Comparison of ENCODE assay signal across 17 cellular contexts in the genomic region with DNA sequence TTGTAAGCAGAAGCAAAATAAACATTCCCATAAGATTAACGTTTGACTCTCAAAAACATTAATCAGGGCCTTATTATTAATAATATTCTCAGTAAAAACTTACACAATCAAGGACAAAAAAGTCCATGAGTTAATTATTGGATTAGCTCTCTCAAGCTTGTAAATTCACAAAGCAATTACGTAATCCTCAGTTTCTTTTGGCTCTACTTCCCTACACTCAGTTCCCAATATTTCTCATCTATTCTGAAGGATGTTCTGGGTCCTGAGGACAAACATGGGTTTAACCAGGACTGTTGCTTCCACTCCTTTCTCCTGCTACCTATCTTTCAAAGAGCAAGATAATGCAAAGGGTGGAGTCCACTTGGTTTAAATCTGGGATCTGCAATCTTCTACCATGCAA. TPM values are rescaled to one million over a fixed set of nuclear protein-coding genes. Genes with fewer than 3 reads are reported as not detected.
DNase-seq lines count a peak whose midpoint lies in the region; ATAC-seq, FAIRE-seq and TF ChIP-seq lines count a peak whose summit lies in the region.
"Had no signal": no experiment of that assay in that cellular context is flagged by ENCODE, and none has a peak within 500 bp of the region (broad histone marks: within the 10 kb centered on the region; RNA-seq: fewer than 3 reads in every experiment).

No MANE protein-coding gene starts in this region.

- H3K27ac ChIP-seq in heart left ventricle, result no peak overlapping the region
- H3K27ac ChIP-seq in astrocyte (ENCODE audit: low read depth, low read length), result no peak overlapping the region
- no peak overlapping the region for H3K27ac ChIP-seq in aorta (ENCODE audit: low read depth in 1 of 2, low read length in 2 of 2)
- H3K27ac ChIP-seq: C4-2B had no signal

- no peak for DNase-seq in left ventricle myocardium superior
- no peak for DNase-seq in heart left ventricle
- DNase-seq in astrocyte (ENCODE audit: low read depth), result no peak
- DNase-seq in iris pigment epithelial cell (ENCODE audit: low read depth), result peak; percentile 9
- no peak for DNase-seq in aorta
- DNase-seq in NCI-H1930 (lab: John Stamatoyannopoulos, UW), result no peak
- no peak for DNase-seq in LoVo (ENCODE audit: low spot score)
- DNase-seq: COR-L47, Karpas-422, NCI-H1436 treated with DMSO at 0.1 percent for 48 hours, NCI-H2107, NCI-H69, SHP77 treated with DMSO at 0.1 percent for 48 hours had no signal

- no peaks in the 10 kb centered on the region for H4K20me1 ChIP-seq in astrocyte (ENCODE audit: insufficient read depth, low read length)

- no peaks in the 10 kb centered on the region for H3K27me3 Mint-ChIP-seq in astrocyte (ENCODE audit: low read depth, unreplicated experiment)

- H2AFZ ChIP-seq in astrocyte (ENCODE audit: low read depth, low read length), result no peak overlapping the region

- H3K4me1 Mint-ChIP-seq in astrocyte (ENCODE audit: low read depth, unreplicated experiment), result peaks cover 1% of the 10 kb centered on the region

- no peaks in the 10 kb centered on the region for H3K79me2 ChIP-seq in astrocyte (ENCODE audit: insufficient read depth, low read length)

- WGBS in heart left ventricle, 4 donors, result 60 to 75% (median 66%) methylated on average over 2 of the region's 2 CpGs
- 6% methylated on average over 2 of the region's 2 CpGs for WGBS in aorta, 2 donors

- H3K9ac ChIP-seq in astrocyte (ENCODE audit: low read length), result no peak overlapping the region

- TF ChIP-seq POLR2A in heart left ventricle (IDR thresholded peaks at IDR 0.05), result no peak

- H3K4me3 Mint-ChIP-seq in astrocyte (ENCODE audit: unreplicated experiment), result no peak overlapping the region

- H3K27me3 ChIP-seq in heart left ventricle (no peaks in the 10 kb centered on the region), astrocyte (ENCODE audit: insufficient read depth, low read length) (no peaks in the 10 kb centered on the region), aorta (ENCODE audit: control insufficient read depth in 1 of 2, insufficient read depth in 2 of 2, low read length in 1 of 2) (no peaks in the 10 kb centered on the region)

- peak; percentile 38 for ATAC-seq in left ventricle myocardium superior
- ATAC-seq in heart left ventricle, result no peak
- ATAC-seq in aorta (ENCODE audit: low FRiP score), result peak; percentile 64
- no peak for ATAC-seq in GM21526 (IDR thresholded peaks at IDR 0.05; ENCODE audit: low FRiP score, unreplicated experiment)

- H3K9me3 ChIP-seq in heart left ventricle (no peaks in the 10 kb centered on the region), astrocyte (ENCODE audit: insufficient read depth, low read depth, low read length) (no peaks in the 10 kb centered on the region), aorta (ENCODE audit: control insufficient read depth, low read length) (no peaks in the 10 kb centered on the region)
- H3K9me3 ChIP-seq: HAP-1 had no signal

- H3K4me3 ChIP-seq in heart left ventricle (no peak overlapping the region), astrocyte (ENCODE audit: insufficient read depth, low read depth, low read length) (no peak overlapping the region), aorta (ENCODE audit: low read length in 2 of 2) (no peak overlapping the region)
- H3K4me3 ChIP-seq: HAP-1 had no signal

- H3K36me3 Mint-ChIP-seq in astrocyte (ENCODE audit: low read depth, unreplicated experiment), result peaks cover under 1% of the 10 kb centered on the region

- H3K36me3 ChIP-seq in heart left ventricle (no peaks in the 10 kb centered on the region), astrocyte (ENCODE audit: insufficient read depth, low read length) (no peaks in the 10 kb centered on the region), aorta (ENCODE audit: control insufficient read depth in 1 of 2, insufficient read depth in 2 of 2, low read length in 1 of 2) (no peaks in the 10 kb centered on the region)
- H3K36me3 ChIP-seq: HAP-1 had no signal

- H3K27ac Mint-ChIP-seq in astrocyte (ENCODE audit: unreplicated experiment), result no peak overlapping the region

- no peaks in the 10 kb centered on the region for H3K9me3 Mint-ChIP-seq in astrocyte (ENCODE audit: unreplicated experiment)

- intact Hi-C loops in left ventricle myocardium superior (cut with micrococcal nuclease), result no loop called here
- intact Hi-C loops in heart left ventricle (cut with DNase I), result no loop called here
- intact Hi-C loops in aorta (cut with DNase I), result loop anchor here in 1 of 2 donors (10.0 kb wide), 1 partner anchor 145 kb away; the partner anchor contains the start of gene LRRC17

- no peak overlapping the region for H3K4me2 ChIP-seq in astrocyte (ENCODE audit: low read length)

- peak; percentile 17 for FAIRE-seq in astrocyte (lab: Jason Lieb, UNC)
- FAIRE-seq: A204.1 had no signal

- TF ChIP-seq CTCF in heart left ventricle (IDR thresholded peaks at IDR 0.05) (no peak), astrocyte (IDR thresholded peaks at IDR 0.05; ENCODE audit: insufficient read depth, low read depth, low read length) (no peak)

- H3K4me1 ChIP-seq in heart left ventricle, result peaks cover 0 to 5% (median 0%) of the 10 kb centered on the region in 12 donors
- no peaks in the 10 kb centered on the region for H3K4me1 ChIP-seq in astrocyte (ENCODE audit: insufficient read depth, low read length)
- H3K4me1 ChIP-seq in aorta (ENCODE audit: control insufficient read depth in 1 of 2, insufficient read depth in 2 of 2, low read length in 2 of 2), result peaks cover 1 to 3% of the 10 kb centered on the region in 2 donors
- H3K4me1 ChIP-seq: HAP-1 had no signal

RNA-seq across cellular contexts. Expression of gene FBXL13, which starts 15.1 kb away (rescaled TPM):
- 0.27 TPM for total RNA-seq in left ventricle myocardium superior
- total RNA-seq in heart left ventricle, result 1 to 10 TPM in 2 of 9 donors, under 1 TPM in 6, not detected in 1; 0.16 to 1.2 (median 0.55) TPM
- polyA plus RNA-seq in heart left ventricle, result under 1 TPM; 0.19 to 0.36 TPM
- 1.2 and 1.6 TPM in 2 replicates for total RNA-seq in astrocyte
- 1 to 10 TPM; 1.4 to 2.6 TPM for total RNA-seq in aorta
- under 1 TPM in 1 of 2 donors, not detected in 1; 1.00 TPM for polyA plus RNA-seq in aorta

RNA-seq across cellular contexts. Expression of gene ARMC10, which starts 15.5 kb away (rescaled TPM):
- total RNA-seq in left ventricle myocardium superior (19.4 TPM), heart left ventricle (10 to 100 TPM; 13.5 to 29.7 (median 24.9) TPM), astrocyte (27.5 and 29.2 TPM in 2 replicates), aorta (10 to 100 TPM; 29.8 to 40.0 TPM)
- polyA plus RNA-seq in heart left ventricle (10 to 100 TPM; 13.4 to 28.7 TPM), aorta (10 to 100 TPM; 29.6 to 37.6 TPM)

Comparison
In these comparisons a context has a peak if more than half of its experiments do, and no peak if none do; other contexts are left out.
1. ATAC-seq: peak in left ventricle myocardium superior (single experiment) and aorta (single experiment); none in heart left ventricle (0 of 4) and GM21526 (single experiment).